In genomic region chr9:136339173-136339957, GRCh38 we compare ENCODE assay signal across 8 cellular contexts. TPM values are rescaled to one million over a fixed set of nuclear protein-coding genes. Genes with fewer than 3 reads are reported as not detected.
DNase-seq lines count a peak whose midpoint lies in the region; ATAC-seq and TF ChIP-seq lines count a peak whose summit lies in the region.

No MANE protein-coding gene starts in this region.

- ATAC-seq in activated T-helper 17 cell treated with anti-CD3 and anti-CD28 coated beads, Interleukin-2, amount 50 U/mL, for 72 hours (replicated peaks) = peak; percentile 62
- ATAC-seq in heart left ventricle (peak in 1 of 4 donors; percentile 34), HG03439 (IDR thresholded peaks at IDR 0.05; ENCODE audit: unreplicated experiment) (no peak)
- ATAC-seq in activated CD4-positive, CD25-positive, alpha-beta regulatory T cell treated with anti-CD3 and anti-CD28 coated beads, Interleukin-2, amount 50 U/mL, for 24 hours = no peak

- TF ChIP-seq POLR2A in heart left ventricle (IDR thresholded peaks at IDR 0.05) = no peak

- no peaks in the 10 kb centered on the region for H3K36me3 Mint-ChIP-seq in activated T-helper 17 cell treated with anti-CD3 and anti-CD28 coated beads, Interleukin-2, amount 50 U/mL, for 72 hours (ENCODE audit: low read depth)

- DNase-seq in DMS53 treated with DMSO at 0.1 percent for 48 hours (lab: John Stamatoyannopoulos, UW; ENCODE audit: unreplicated experiment) = peak; percentile 68
- peak; percentile 35 for DNase-seq in MV-4-11 (lab: John Stamatoyannopoulos, UW)
- DNase-seq in heart left ventricle = peak in 4 of 5 donors; percentile 65 to 85 (median 72)
- peak; percentile 55 for DNase-seq in putamen (ENCODE audit: low spot score)

- H3K27me3 ChIP-seq in heart left ventricle = no peaks in the 10 kb centered on the region

- intact Hi-C loops in heart left ventricle (cut with DNase I) = loop anchor here in 7 of 10 donors (1.0 to 10.0 kb wide), 4 partner anchors 57 to 65 kb away; partner anchors contain the start of gene SNAPC4 (in 6 of the 7)

- H3K4me3 ChIP-seq in heart left ventricle = no peak overlapping the region

- H3K27ac ChIP-seq in 22Rv1 = peak overlapping the region; percentile 7; the same call in 1 of the 2 replicates
- peak overlapping the region in 3 of 12 donors; percentile 2 to 94 (median 30) for H3K27ac ChIP-seq in heart left ventricle

- TF ChIP-seq CTCF in 22Rv1 (IDR thresholded peaks at IDR 0.05) (peak; percentile 98), heart left ventricle (IDR thresholded peaks at IDR 0.05) (peak; percentile 80 to 92 (median 84))

- no peaks in the 10 kb centered on the region for H3K9me3 ChIP-seq in heart left ventricle

- H3K27ac Mint-ChIP-seq in activated T-helper 17 cell treated with anti-CD3 and anti-CD28 coated beads, Interleukin-2, amount 50 U/mL, for 72 hours = no peak overlapping the region

- H3K9me3 Mint-ChIP-seq in activated T-helper 17 cell treated with anti-CD3 and anti-CD28 coated beads, Interleukin-2, amount 50 U/mL, for 72 hours = no peaks in the 10 kb centered on the region

- H3K27me3 Mint-ChIP-seq in activated T-helper 17 cell treated with anti-CD3 and anti-CD28 coated beads, Interleukin-2, amount 50 U/mL, for 72 hours = no peaks in the 10 kb centered on the region

- H3K4me3 Mint-ChIP-seq in activated T-helper 17 cell treated with anti-CD3 and anti-CD28 coated beads, Interleukin-2, amount 50 U/mL, for 72 hours = no peak overlapping the region

- peaks cover 0 to 38% (median 8%) of the 10 kb centered on the region in 9 donors for H3K36me3 ChIP-seq in heart left ventricle

- 58 to 76% (median 69%) methylated on average over 16 to 32 of the region's 32 CpGs for WGBS in heart left ventricle, 4 donors

- H3K4me1 ChIP-seq in heart left ventricle = peaks cover 0 to 46% (median 26%) of the 10 kb centered on the region in 12 donors

- no peaks in the 10 kb centered on the region for H3K4me1 Mint-ChIP-seq in activated T-helper 17 cell treated with anti-CD3 and anti-CD28 coated beads, Interleukin-2, amount 50 U/mL, for 72 hours

RNA-seq across cellular contexts. Expression of gene GPSM1, which starts 12.0 kb away (rescaled TPM):
- 10 to 100 TPM in 1 of 2 donors, 1 to 10 TPM in 1; 5.9 to 16.3 TPM for total RNA-seq in activated T-helper 17 cell treated with anti-CD3 and anti-CD28 coated beads, Interleukin-2, amount 50 U/mL, for 72 hours
- 10 to 100 TPM; 24.1 to 52.0 (median 31.7) TPM for total RNA-seq in heart left ventricle
- 10 to 100 TPM; 31.5 to 80.2 TPM for polyA plus RNA-seq in heart left ventricle

RNA-seq across cellular contexts. Expression of gene DNLZ, which starts 24.2 kb away (rescaled TPM):
- total RNA-seq in activated T-helper 17 cell treated with anti-CD3 and anti-CD28 coated beads, Interleukin-2, amount 50 U/mL, for 72 hours = 10 to 100 TPM; 10.3 to 24.0 TPM
- 10 to 100 TPM; 21.3 to 67.8 (median 33.6) TPM for total RNA-seq in heart left ventricle
- 10 to 100 TPM; 22.6 to 36.8 TPM for polyA plus RNA-seq in heart left ventricle

RNA-seq across cellular contexts. Expression of gene CARD9, which starts 34.1 kb away (rescaled TPM):
- total RNA-seq in activated T-helper 17 cell treated with anti-CD3 and anti-CD28 coated beads, Interleukin-2, amount 50 U/mL, for 72 hours = 1 to 10 TPM; 6.1 to 6.4 TPM
- total RNA-seq in heart left ventricle = 1 to 10 TPM in 2 of 9 donors, under 1 TPM in 7; 0.30 to 7.1 (median 0.77) TPM
- under 1 TPM; 0.69 to 1.00 TPM for polyA plus RNA-seq in heart left ventricle

RNA-seq across cellular contexts. Expression of gene CCDC187, which starts 35.5 kb away (rescaled TPM):
- total RNA-seq in activated T-helper 17 cell treated with anti-CD3 and anti-CD28 coated beads, Interleukin-2, amount 50 U/mL, for 72 hours = under 1 TPM in 1 of 2 donors, not detected in 1; 0.02 TPM
- total RNA-seq in heart left ventricle = under 1 TPM in 1 of 9 donors, not detected in 8; 0.04 TPM
- polyA plus RNA-seq in heart left ventricle = not detected
